12 cellular contexts compared by ENCODE assay signal in genomic region chr4:74316397-74316796, GRCh38. TPM values are rescaled to one million over a fixed set of nuclear protein-coding genes. Genes with fewer than 3 reads are reported as not detected.
DNase-seq lines count a peak whose midpoint lies in the region; ATAC-seq and TF ChIP-seq lines count a peak whose summit lies in the region.
"Had no signal": no experiment of that assay in that cellular context is flagged by ENCODE, and none has a peak within 500 bp of the region (broad histone marks: within the 10 kb centered on the region; RNA-seq: fewer than 3 reads in every experiment).

No MANE protein-coding gene starts in this region.

- H3K9me3 Mint-ChIP-seq in chondrocyte (ENCODE audit: low read depth): no peaks in the 10 kb centered on the region
- no peaks in the 10 kb centered on the region for H3K9me3 Mint-ChIP-seq in activated CD4-positive, alpha-beta memory T cell treated with anti-CD3 and anti-CD28 coated beads, Interleukin-2, amount 10 ng/mL, durations not matched to agents 7 days and 5 days
- no peaks in the 10 kb centered on the region for H3K9me3 Mint-ChIP-seq in activated CD4-positive, alpha-beta T cell treated with anti-CD3 and anti-CD28 coated beads, Interleukin-2, amount 10 ng/mL, durations not matched to agents 24 days and 14 days

- H3K4me3 Mint-ChIP-seq in chondrocyte (ENCODE audit: unreplicated experiment): no peak overlapping the region
- no peak overlapping the region for H3K4me3 Mint-ChIP-seq in activated CD4-positive, alpha-beta memory T cell treated with anti-CD3 and anti-CD28 coated beads, Interleukin-2, amount 10 ng/mL, durations not matched to agents 7 days and 5 days
- H3K4me3 Mint-ChIP-seq in activated CD4-positive, alpha-beta T cell treated with anti-CD3 and anti-CD28 coated beads, Interleukin-2, amount 10 ng/mL, durations not matched to agents 24 days and 14 days: no peak overlapping the region

- no peak for TF ChIP-seq CTCF in chondrocyte (IDR thresholded peaks at IDR 0.05)
- TF ChIP-seq CTCF in fibroblast of villous mesenchyme (IDR thresholded peaks at IDR 0.05; ENCODE audit: insufficient read depth, low read depth, low read length): no peak

- POLR2A ChIA-PET in activated CD4-positive, alpha-beta memory T cell treated with anti-CD3 and anti-CD28 coated beads, Interleukin-2, amount 10 ng/mL, durations not matched to agents 7 days and 5 days (lab: Charles Lee): no interaction called here

- H3K27me3 Mint-ChIP-seq in chondrocyte (ENCODE audit: low read depth): peaks cover 7% of the 10 kb centered on the region
- peaks cover 3% of the 10 kb centered on the region for H3K27me3 Mint-ChIP-seq in activated CD4-positive, alpha-beta memory T cell treated with anti-CD3 and anti-CD28 coated beads, Interleukin-2, amount 10 ng/mL, durations not matched to agents 7 days and 5 days
- peaks cover 8% of the 10 kb centered on the region for H3K27me3 Mint-ChIP-seq in activated CD4-positive, alpha-beta T cell treated with anti-CD3 and anti-CD28 coated beads, Interleukin-2, amount 10 ng/mL, durations not matched to agents 24 days and 14 days

- H3K27ac Mint-ChIP-seq in chondrocyte (ENCODE audit: unreplicated experiment): peak overlapping the region; percentile 83
- H3K27ac Mint-ChIP-seq in activated CD4-positive, alpha-beta memory T cell treated with anti-CD3 and anti-CD28 coated beads, Interleukin-2, amount 10 ng/mL, durations not matched to agents 7 days and 5 days: no peak overlapping the region
- H3K27ac Mint-ChIP-seq in activated CD4-positive, alpha-beta T cell treated with anti-CD3 and anti-CD28 coated beads, Interleukin-2, amount 10 ng/mL, durations not matched to agents 24 days and 14 days: no peak overlapping the region

- intact Hi-C loops in activated CD4-positive, alpha-beta T cell treated with anti-CD3 and anti-CD28 coated beads, Interleukin-2, amount 10 ng/mL, durations not matched to agents 24 days and 14 days (cut with micrococcal nuclease): no loop called here

- no peaks in the 10 kb centered on the region for H3K36me3 Mint-ChIP-seq in chondrocyte (ENCODE audit: low read depth)
- H3K36me3 Mint-ChIP-seq in activated CD4-positive, alpha-beta memory T cell treated with anti-CD3 and anti-CD28 coated beads, Interleukin-2, amount 10 ng/mL, durations not matched to agents 7 days and 5 days (ENCODE audit: low read depth): no peaks in the 10 kb centered on the region
- H3K36me3 Mint-ChIP-seq in activated CD4-positive, alpha-beta T cell treated with anti-CD3 and anti-CD28 coated beads, Interleukin-2, amount 10 ng/mL, durations not matched to agents 24 days and 14 days (ENCODE audit: low read depth): no peaks in the 10 kb centered on the region

- no peak for ATAC-seq in GM19463 (IDR thresholded peaks at IDR 0.05; ENCODE audit: unreplicated experiment)
- no peak for ATAC-seq in stimulated activated naive CD8-positive, alpha-beta T cell treated with anti-CD3 and anti-CD28 coated beads, Interleukin-15, Interleukin-2, amounts not matched to agents 100 U/mL and 50 U/mL, for 24 hours

- no peak overlapping the region for H3K4me3 ChIP-seq in fibroblast of villous mesenchyme (ENCODE audit: low read depth, low read length)

- CTCF ChIA-PET in activated CD4-positive, alpha-beta memory T cell treated with anti-CD3 and anti-CD28 coated beads, Interleukin-2, amount 10 ng/mL, durations not matched to agents 7 days and 5 days (lab: Charles Lee): interaction anchor here (0.9 kb wide), 1 partner anchor 17 kb away, joined by 3 read pairs; no protein-coding TSS in a partner anchor

- peak; percentile 13 for DNase-seq in EH (ENCODE audit: low read depth)
- DNase-seq in NCI-H226: peak; percentile 22
- DNase-seq in chondrocyte (ENCODE audit: low spot score): no peak
- DNase-seq in fibroblast of villous mesenchyme (ENCODE audit: low read depth): peak; percentile 19
- DNase-seq in activated CD4-positive, alpha-beta memory T cell treated with anti-CD3 and anti-CD28 coated beads, Interleukin-2, amount 10 ng/mL, durations not matched to agents 7 days and 5 days: no peak
- DNase-seq in activated CD4-positive, alpha-beta T cell treated with anti-CD3 and anti-CD28 coated beads, Interleukin-2, amount 10 ng/mL, durations not matched to agents 24 days and 14 days: no peak
- no peak for DNase-seq in stimulated activated naive CD8-positive, alpha-beta T cell treated with anti-CD3 and anti-CD28 coated beads, Interleukin-15, Interleukin-2, amounts not matched to agents 100 U/mL and 50 U/mL, for 24 hours
- DNase-seq: COR-L47, DMS153, NCI-H1092, NCI-H1694 had no signal

- H3K4me1 Mint-ChIP-seq in chondrocyte (ENCODE audit: low read depth): peaks cover 12% of the 10 kb centered on the region
- no peaks in the 10 kb centered on the region for H3K4me1 Mint-ChIP-seq in activated CD4-positive, alpha-beta memory T cell treated with anti-CD3 and anti-CD28 coated beads, Interleukin-2, amount 10 ng/mL, durations not matched to agents 7 days and 5 days
- peaks cover 1% of the 10 kb centered on the region for H3K4me1 Mint-ChIP-seq in activated CD4-positive, alpha-beta T cell treated with anti-CD3 and anti-CD28 coated beads, Interleukin-2, amount 10 ng/mL, durations not matched to agents 24 days and 14 days

RNA-seq across cellular contexts. Expression of gene EPGN, which starts 8.1 kb away (rescaled TPM):
- total RNA-seq in chondrocyte: 0.62 to 4.5 TPM (median 1.1 TPM) in 3 replicates
- 0.32 and 0.43 TPM in 2 replicates for total RNA-seq in fibroblast of villous mesenchyme
- total RNA-seq in activated CD4-positive, alpha-beta memory T cell treated with anti-CD3 and anti-CD28 coated beads, Interleukin-2, amount 10 ng/mL, durations not matched to agents 7 days and 5 days: under 1 TPM; 0.43 to 0.98 TPM
- not detected in 2 replicates for total RNA-seq in activated CD4-positive, alpha-beta T cell treated with anti-CD3 and anti-CD28 coated beads, Interleukin-2, amount 10 ng/mL, durations not matched to agents 24 days and 14 days

RNA-seq across cellular contexts. Expression of gene EREG, which starts 48.5 kb away (rescaled TPM):
- total RNA-seq in chondrocyte (not detected in 3 replicates), fibroblast of villous mesenchyme (1.3 and 5.2 TPM in 2 replicates)
- total RNA-seq in activated CD4-positive, alpha-beta memory T cell treated with anti-CD3 and anti-CD28 coated beads, Interleukin-2, amount 10 ng/mL, durations not matched to agents 7 days and 5 days: not detected
- not detected in 2 replicates for total RNA-seq in activated CD4-positive, alpha-beta T cell treated with anti-CD3 and anti-CD28 coated beads, Interleukin-2, amount 10 ng/mL, durations not matched to agents 24 days and 14 days

Comparison
In these comparisons a context has a peak if more than half of its experiments do, and no peak if none do; other contexts are left out.
1. DNase-seq: peak in EH (single experiment), NCI-H226 (single experiment) and fibroblast of villous mesenchyme (single experiment); none in chondrocyte (single experiment), activated CD4-positive, alpha-beta memory T cell treated with anti-CD3 and anti-CD28 coated beads, Interleukin-2, amount 10 ng/mL, durations not matched to agents 7 days and 5 days (single experiment), activated CD4-positive, alpha-beta T cell treated with anti-CD3 and anti-CD28 coated beads, Interleukin-2, amount 10 ng/mL, durations not matched to agents 24 days and 14 days (single experiment) and stimulated activated naive CD8-positive, alpha-beta T cell treated with anti-CD3 and anti-CD28 coated beads, Interleukin-15, Interleukin-2, amounts not matched to agents 100 U/mL and 50 U/mL, for 24 hours (single experiment).